Comparison of ENCODE assay signal across 1 cellular context in genomic region chr20:32288225-32288849, GRCh38.
TF ChIP-seq lines count a peak whose summit lies in the region.

No MANE protein-coding gene starts in this region.

TF ChIP-seq in HepG2, 621 proteins besides CTCF, POLR2A, EP300 and RAD21 (continued from another document and continues in another):
- TF ChIP-seq ZNF784 (CRISPR knock-in tag; IDR thresholded peaks at IDR 0.05; ENCODE audit: borderline replicate concordance) (no peak), ZNF101 (CRISPR knock-in tag; IDR thresholded peaks at IDR 0.05; ENCODE audit: borderline replicate concordance, low read depth) (no peak), ZNF841 (CRISPR knock-in tag; IDR thresholded peaks at IDR 0.05; ENCODE audit: borderline replicate concordance) (no peak), JUNB (CRISPR knock-in tag; IDR thresholded peaks at IDR 0.05; ENCODE audit: borderline replicate concordance) (no peak), ZNF282 (IDR thresholded peaks at IDR 0.05; ENCODE audit: partially characterized antibody) (no peak), FLYWCH1 (CRISPR knock-in tag; IDR thresholded peaks at IDR 0.05) (no peak), TRIM24 (CRISPR knock-in tag; IDR thresholded peaks at IDR 0.05) (no peak), NPAS2 (CRISPR knock-in tag; IDR thresholded peaks at IDR 0.05; ENCODE audit: borderline replicate concordance) (no peak), ZNF318 (CRISPR knock-in tag; IDR thresholded peaks at IDR 0.05) (no peak), ZNF383 (CRISPR knock-in tag; IDR thresholded peaks at IDR 0.05; ENCODE audit: borderline replicate concordance) (no peak), ZNF484 (CRISPR knock-in tag; IDR thresholded peaks at IDR 0.05; ENCODE audit: borderline replicate concordance, low read depth) (no peak), YEATS2 (CRISPR knock-in tag; IDR thresholded peaks at IDR 0.05; ENCODE audit: borderline replicate concordance) (no peak), ZNF326 (CRISPR knock-in tag; IDR thresholded peaks at IDR 0.05; ENCODE audit: borderline replicate concordance) (no peak), SRSF4 (IDR thresholded peaks at IDR 0.05; ENCODE audit: low read depth, low read length, poor library complexity, severe bottlenecking) (no peak), CHD4 (IDR thresholded peaks at IDR 0.05; ENCODE audit: borderline replicate concordance, low read length) (no peak; the same call in 1 of the 2 replicates), ZNF17 (CRISPR knock-in tag; IDR thresholded peaks at IDR 0.05) (no peak), ZNF547 (CRISPR knock-in tag; IDR thresholded peaks at IDR 0.05) (no peak; the same call in 1 of the 2 replicates), EZH2 (conservative IDR thresholded peaks at IDR 0.05; ENCODE audit: low read depth, low read length) (no peak), PHF20 (CRISPR knock-in tag; IDR thresholded peaks at IDR 0.05) (no peak), ZBTB43 (CRISPR knock-in tag; conservative IDR thresholded peaks at IDR 0.05) (peak; percentile 83; the same call in 1 of the 2 replicates), RAD51 (IDR thresholded peaks at IDR 0.05; ENCODE audit: borderline replicate concordance) (no peak), CBX1 (IDR thresholded peaks at IDR 0.05; ENCODE audit: low read depth) (no peak), ZNF570 (CRISPR knock-in tag; IDR thresholded peaks at IDR 0.05; ENCODE audit: borderline replicate concordance) (no peak), ZMYM2 (CRISPR knock-in tag; IDR thresholded peaks at IDR 0.05) (peak; percentile 91), MEF2D (CRISPR knock-in tag; IDR thresholded peaks at IDR 0.05) (no peak), ZNF557 (CRISPR knock-in tag; IDR thresholded peaks at IDR 0.05) (peak; percentile 86; the same call in 1 of the 2 replicates)
- TF ChIP-seq, protein P1, sequence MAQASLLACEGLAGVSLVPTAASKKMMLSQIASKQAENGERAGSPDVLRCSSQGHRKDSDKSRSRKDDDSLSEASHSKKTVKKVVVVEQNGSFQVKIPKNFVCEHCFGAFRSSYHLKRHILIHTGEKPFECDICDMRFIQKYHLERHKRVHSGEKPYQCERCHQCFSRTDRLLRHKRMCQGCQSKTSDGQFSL (CRISPR knock-in tag; IDR thresholded peaks at IDR 0.05): 0 out of 2 replicates have a peak, but pooled peaks have one; percentile 22
- TF ChIP-seq, protein P2, sequence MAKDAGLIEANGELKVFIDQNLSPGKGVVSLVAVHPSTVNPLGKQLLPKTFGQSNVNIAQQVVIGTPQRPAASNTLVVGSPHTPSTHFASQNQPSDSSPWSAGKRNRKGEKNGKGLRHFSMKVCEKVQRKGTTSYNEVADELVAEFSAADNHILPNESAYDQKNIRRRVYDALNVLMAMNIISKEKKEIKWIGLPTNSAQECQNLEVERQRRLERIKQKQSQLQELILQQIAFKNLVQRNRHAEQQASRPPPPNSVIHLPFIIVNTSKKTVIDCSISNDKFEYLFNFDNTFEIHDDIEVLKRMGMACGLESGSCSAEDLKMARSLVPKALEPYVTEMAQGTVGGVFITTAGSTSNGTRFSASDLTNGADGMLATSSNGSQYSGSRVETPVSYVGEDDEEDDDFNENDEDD (CRISPR knock-in tag; IDR thresholded peaks at IDR 0.05; ENCODE audit: borderline replicate concordance): no peak; the same call in 1 of the 2 replicates
- TF ChIP-seq, protein P3, sequence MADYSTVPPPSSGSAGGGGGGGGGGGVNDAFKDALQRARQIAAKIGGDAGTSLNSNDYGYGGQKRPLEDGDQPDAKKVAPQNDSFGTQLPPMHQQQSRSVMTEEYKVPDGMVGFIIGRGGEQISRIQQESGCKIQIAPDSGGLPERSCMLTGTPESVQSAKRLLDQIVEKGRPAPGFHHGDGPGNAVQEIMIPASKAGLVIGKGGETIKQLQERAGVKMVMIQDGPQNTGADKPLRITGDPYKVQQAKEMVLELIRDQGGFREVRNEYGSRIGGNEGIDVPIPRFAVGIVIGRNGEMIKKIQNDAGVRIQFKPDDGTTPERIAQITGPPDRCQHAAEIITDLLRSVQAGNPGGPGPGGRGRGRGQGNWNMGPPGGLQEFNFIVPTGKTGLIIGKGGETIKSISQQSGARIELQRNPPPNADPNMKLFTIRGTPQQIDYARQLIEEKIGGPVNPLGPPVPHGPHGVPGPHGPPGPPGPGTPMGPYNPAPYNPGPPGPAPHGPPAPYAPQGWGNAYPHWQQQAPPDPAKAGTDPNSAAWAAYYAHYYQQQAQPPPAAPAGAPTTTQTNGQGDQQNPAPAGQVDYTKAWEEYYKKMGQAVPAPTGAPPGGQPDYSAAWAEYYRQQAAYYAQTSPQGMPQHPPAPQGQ (CRISPR knock-in tag; IDR thresholded peaks at IDR 0.05; ENCODE audit: borderline replicate concordance): no peak
- TF ChIP-seq, protein P4, sequence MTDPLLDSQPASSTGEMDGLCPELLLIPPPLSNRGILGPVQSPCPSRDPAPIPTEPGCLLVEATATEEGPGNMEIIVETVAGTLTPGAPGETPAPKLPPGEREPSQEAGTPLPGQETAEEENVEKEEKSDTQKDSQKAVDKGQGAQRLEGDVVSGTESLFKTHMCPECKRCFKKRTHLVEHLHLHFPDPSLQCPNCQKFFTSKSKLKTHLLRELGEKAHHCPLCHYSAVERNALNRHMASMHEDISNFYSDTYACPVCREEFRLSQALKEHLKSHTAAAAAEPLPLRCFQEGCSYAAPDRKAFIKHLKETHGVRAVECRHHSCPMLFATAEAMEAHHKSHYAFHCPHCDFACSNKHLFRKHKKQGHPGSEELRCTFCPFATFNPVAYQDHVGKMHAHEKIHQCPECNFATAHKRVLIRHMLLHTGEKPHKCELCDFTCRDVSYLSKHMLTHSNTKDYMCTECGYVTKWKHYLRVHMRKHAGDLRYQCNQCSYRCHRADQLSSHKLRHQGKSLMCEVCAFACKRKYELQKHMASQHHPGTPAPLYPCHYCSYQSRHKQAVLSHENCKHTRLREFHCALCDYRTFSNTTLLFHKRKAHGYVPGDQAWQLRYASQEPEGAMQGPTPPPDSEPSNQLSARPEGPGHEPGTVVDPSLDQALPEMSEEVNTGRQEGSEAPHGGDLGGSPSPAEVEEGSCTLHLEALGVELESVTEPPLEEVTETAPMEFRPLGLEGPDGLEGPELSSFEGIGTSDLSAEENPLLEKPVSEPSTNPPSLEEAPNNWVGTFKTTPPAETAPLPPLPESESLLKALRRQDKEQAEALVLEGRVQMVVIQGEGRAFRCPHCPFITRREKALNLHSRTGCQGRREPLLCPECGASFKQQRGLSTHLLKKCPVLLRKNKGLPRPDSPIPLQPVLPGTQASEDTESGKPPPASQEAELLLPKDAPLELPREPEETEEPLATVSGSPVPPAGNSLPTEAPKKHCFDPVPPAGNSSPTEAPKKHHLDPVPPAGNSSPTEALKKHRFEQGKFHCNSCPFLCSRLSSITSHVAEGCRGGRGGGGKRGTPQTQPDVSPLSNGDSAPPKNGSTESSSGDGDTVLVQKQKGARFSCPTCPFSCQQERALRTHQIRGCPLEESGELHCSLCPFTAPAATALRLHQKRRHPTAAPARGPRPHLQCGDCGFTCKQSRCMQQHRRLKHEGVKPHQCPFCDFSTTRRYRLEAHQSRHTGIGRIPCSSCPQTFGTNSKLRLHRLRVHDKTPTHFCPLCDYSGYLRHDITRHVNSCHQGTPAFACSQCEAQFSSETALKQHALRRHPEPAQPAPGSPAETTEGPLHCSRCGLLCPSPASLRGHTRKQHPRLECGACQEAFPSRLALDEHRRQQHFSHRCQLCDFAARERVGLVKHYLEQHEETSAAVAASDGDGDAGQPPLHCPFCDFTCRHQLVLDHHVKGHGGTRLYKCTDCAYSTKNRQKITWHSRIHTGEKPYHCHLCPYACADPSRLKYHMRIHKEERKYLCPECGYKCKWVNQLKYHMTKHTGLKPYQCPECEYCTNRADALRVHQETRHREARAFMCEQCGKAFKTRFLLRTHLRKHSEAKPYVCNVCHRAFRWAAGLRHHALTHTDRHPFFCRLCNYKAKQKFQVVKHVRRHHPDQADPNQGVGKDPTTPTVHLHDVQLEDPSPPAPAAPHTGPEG (CRISPR knock-in tag; IDR thresholded peaks at IDR 0.05): peak; percentile 65; the same call in 1 of the 2 replicates
- TF ChIP-seq, protein P5, sequence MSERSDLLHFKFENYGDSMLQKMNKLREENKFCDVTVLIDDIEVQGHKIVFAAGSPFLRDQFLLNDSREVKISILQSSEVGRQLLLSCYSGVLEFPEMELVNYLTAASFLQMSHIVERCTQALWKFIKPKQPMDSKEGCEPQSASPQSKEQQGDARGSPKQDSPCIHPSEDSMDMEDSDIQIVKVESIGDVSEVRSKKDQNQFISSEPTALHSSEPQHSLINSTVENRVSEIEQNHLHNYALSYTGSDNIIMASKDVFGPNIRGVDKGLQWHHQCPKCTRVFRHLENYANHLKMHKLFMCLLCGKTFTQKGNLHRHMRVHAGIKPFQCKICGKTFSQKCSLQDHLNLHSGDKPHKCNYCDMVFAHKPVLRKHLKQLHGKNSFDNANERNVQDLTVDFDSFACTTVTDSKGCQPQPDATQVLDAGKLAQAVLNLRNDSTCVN (CRISPR knock-in tag; IDR thresholded peaks at IDR 0.05; ENCODE audit: borderline replicate concordance): peak; percentile 54; the same call in 1 of the 2 replicates
- TF ChIP-seq, protein P6, sequence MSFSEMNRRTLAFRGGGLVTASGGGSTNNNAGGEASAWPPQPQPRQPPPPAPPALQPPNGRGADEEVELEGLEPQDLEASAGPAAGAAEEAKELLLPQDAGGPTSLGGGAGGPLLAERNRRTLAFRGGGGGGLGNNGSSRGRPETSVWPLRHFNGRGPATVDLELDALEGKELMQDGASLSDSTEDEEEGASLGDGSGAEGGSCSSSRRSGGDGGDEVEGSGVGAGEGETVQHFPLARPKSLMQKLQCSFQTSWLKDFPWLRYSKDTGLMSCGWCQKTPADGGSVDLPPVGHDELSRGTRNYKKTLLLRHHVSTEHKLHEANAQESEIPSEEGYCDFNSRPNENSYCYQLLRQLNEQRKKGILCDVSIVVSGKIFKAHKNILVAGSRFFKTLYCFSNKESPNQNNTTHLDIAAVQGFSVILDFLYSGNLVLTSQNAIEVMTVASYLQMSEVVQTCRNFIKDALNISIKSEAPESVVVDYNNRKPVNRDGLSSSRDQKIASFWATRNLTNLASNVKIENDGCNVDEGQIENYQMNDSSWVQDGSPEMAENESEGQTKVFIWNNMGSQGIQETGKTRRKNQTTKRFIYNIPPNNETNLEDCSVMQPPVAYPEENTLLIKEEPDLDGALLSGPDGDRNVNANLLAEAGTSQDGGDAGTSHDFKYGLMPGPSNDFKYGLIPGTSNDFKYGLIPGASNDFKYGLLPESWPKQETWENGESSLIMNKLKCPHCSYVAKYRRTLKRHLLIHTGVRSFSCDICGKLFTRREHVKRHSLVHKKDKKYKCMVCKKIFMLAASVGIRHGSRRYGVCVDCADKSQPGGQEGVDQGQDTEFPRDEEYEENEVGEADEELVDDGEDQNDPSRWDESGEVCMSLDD (CRISPR knock-in tag; IDR thresholded peaks at IDR 0.05; ENCODE audit: borderline replicate concordance): 0 out of 2 replicates have a peak, but pooled peaks have one; percentile 32
